8 cellular contexts compared by ENCODE assay signal in the genomic region with DNA sequence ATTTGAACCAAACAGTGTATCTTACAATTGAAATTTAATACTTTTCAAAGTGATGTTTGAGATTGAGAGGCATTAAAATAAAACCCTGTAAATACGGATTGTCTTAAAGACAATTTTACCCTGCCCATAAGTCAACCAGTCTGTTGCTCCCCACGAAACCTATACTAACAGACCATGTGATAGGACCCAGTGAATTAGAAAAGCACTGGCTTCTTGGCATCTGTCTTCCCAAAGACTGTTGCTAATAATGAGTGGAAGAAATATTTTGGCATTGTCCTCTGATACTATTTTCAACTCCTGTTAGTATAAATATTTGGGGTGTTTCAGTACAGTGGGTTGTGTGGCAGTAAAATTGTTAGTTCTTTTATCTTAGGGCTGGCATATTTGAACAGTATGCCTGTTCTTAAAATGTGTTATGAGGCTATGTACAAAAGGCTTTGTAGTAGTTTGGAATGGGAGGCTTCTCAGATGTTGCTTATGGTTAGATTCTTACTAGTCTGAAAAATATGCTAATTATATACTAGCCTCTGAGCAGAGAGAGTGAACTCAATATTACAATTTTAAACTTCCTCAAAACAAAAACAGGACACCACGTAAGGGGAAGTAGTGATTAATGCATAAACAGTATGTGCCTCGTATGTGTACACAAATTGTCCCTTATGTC.
DNase-seq lines count a peak whose midpoint lies in the region; ATAC-seq lines count a peak whose summit lies in the region.

No MANE protein-coding gene starts in this region.

- H3K27me3 ChIP-seq in ACC112 (ENCODE audit: insufficient read depth, low read length): no peaks in the 10 kb centered on the region
- H3K27me3 ChIP-seq in mesendoderm (ENCODE audit: insufficient read depth, low read length, poor library complexity): no peaks in the 10 kb centered on the region

- peaks cover 5% of the 10 kb centered on the region for H3K79me2 ChIP-seq in ACC112 (ENCODE audit: control insufficient read depth, insufficient read depth, low read length, unreplicated experiment)
- no peaks in the 10 kb centered on the region for H3K79me2 ChIP-seq in mesendoderm (ENCODE audit: control insufficient read depth, insufficient read depth, low read length)

- ATAC-seq in GM19328 (IDR thresholded peaks at IDR 0.05; ENCODE audit: unreplicated experiment) (peak; percentile 65), HG03378 (IDR thresholded peaks at IDR 0.05; ENCODE audit: unreplicated experiment) (peak; percentile 65)

- H3K56ac ChIP-seq in mesendoderm (ENCODE audit: low read length): no peak overlapping the region

- H3K4ac ChIP-seq in mesendoderm (ENCODE audit: low read depth, low read length): no peak overlapping the region

- H2AFZ ChIP-seq in ACC112 (ENCODE audit: low read length, unreplicated experiment): no peak overlapping the region

- DNase-seq in fibroblast of gingiva (ENCODE audit: low read depth) (peak; percentile 53), NCI-H146 treated with DMSO at 0.1 percent for 48 hours (lab: John Stamatoyannopoulos, UW; ENCODE audit: unreplicated experiment) (no peak), OCI-M2 (lab: John Stamatoyannopoulos, UW; ENCODE audit: unreplicated experiment) (no peak), ureter (ENCODE audit: low spot score) (no peak), mesendoderm (no peak)

- H3K36me3 ChIP-seq in ACC112 (ENCODE audit: insufficient read depth, low read length) (no peaks in the 10 kb centered on the region), mesendoderm (ENCODE audit: control insufficient read depth, insufficient read depth, low read length) (no peaks in the 10 kb centered on the region)

- no peak overlapping the region for H2BK120ac ChIP-seq in mesendoderm (ENCODE audit: low read depth, low read length)

- H3K79me1 ChIP-seq in mesendoderm (ENCODE audit: low read length): no peaks in the 10 kb centered on the region

- H4K5ac ChIP-seq in mesendoderm (ENCODE audit: low read length): no peak overlapping the region

- no peak overlapping the region; the same call in 1 of the 2 replicates for H3K4me3 ChIP-seq in ACC112 (ENCODE audit: low read depth, low read length)
- no peak overlapping the region for H3K4me3 ChIP-seq in mesendoderm (ENCODE audit: low read length)

- H2BK5ac ChIP-seq in mesendoderm (ENCODE audit: low read length): no peak overlapping the region

- H3K9ac ChIP-seq in mesendoderm (ENCODE audit: low read length): no peak overlapping the region

- no peak overlapping the region for H4K8ac ChIP-seq in mesendoderm (ENCODE audit: low read depth, low read length)

- WGBS in mesendoderm (ENCODE audit: extremely low coverage, insufficient coverage, low lambda C conversion rate): no CpG with 5 or more reads among the region's 4 CpGs

- H2AK5ac ChIP-seq in mesendoderm (ENCODE audit: low read length): no peak overlapping the region

- H3K4me2 ChIP-seq in mesendoderm (ENCODE audit: low read length): no peak overlapping the region

- H3K27ac ChIP-seq in ACC112 (ENCODE audit: low read depth, low read length): peak overlapping the region; percentile 26; the same call in 1 of the 2 replicates
- H3K27ac ChIP-seq in mesendoderm (ENCODE audit: low read depth, low read length): no peak overlapping the region

- H3K4me1 ChIP-seq in ACC112 (ENCODE audit: control insufficient read depth, insufficient read depth, low read length, unreplicated experiment) (peaks cover 34% of the 10 kb centered on the region), mesendoderm (ENCODE audit: control insufficient read depth, low read depth, low read length) (no peaks in the 10 kb centered on the region)

- H3K23ac ChIP-seq in mesendoderm (ENCODE audit: low read length): no peak overlapping the region

- no peak overlapping the region for H2BK15ac ChIP-seq in mesendoderm (replicated peaks; ENCODE audit: low read depth)

- no peak overlapping the region for H3K18ac ChIP-seq in mesendoderm (ENCODE audit: low read length)
